8 cellular contexts compared by ENCODE assay signal in genomic region chr7:131302876-131303707, GRCh38. TPM values are rescaled to one million over a fixed set of nuclear protein-coding genes. Genes with fewer than 3 reads are reported as not detected.
A peak's percentile ranks its signal among the peaks of the same experiment; 100 is the strongest.
DNase-seq lines count a peak whose midpoint lies in the region; ATAC-seq and TF ChIP-seq lines count a peak whose summit lies in the region.

No MANE protein-coding gene starts in this region.

- no peaks in the 10 kb centered on the region for H4K20me1 ChIP-seq in GM23248 (ENCODE audit: insufficient read depth)

- H3K4me1 Mint-ChIP-seq in stimulated activated effector memory CD8-positive, alpha-beta T cell treated with anti-CD3 and anti-CD28 coated beads, Interleukin-12 subunit alpha, Interleukin-12 subunit beta, amount 100 ng/mL, for 72 hours: peaks cover 7% of the 10 kb centered on the region
- no peaks in the 10 kb centered on the region for H3K4me1 Mint-ChIP-seq in mesothelial cell of epicardium

- peak; percentile 41 to 64 (median 54) for ATAC-seq in psoas muscle
- ATAC-seq in stimulated activated effector memory CD8-positive, alpha-beta T cell treated with anti-CD3 and anti-CD28 coated beads, Interleukin-12 subunit alpha, Interleukin-12 subunit beta, amount 100 ng/mL, for 72 hours: no peak

- peaks cover 8% of the 10 kb centered on the region for H3K9me3 Mint-ChIP-seq in stimulated activated effector memory CD8-positive, alpha-beta T cell treated with anti-CD3 and anti-CD28 coated beads, Interleukin-12 subunit alpha, Interleukin-12 subunit beta, amount 100 ng/mL, for 72 hours
- H3K9me3 Mint-ChIP-seq in mesothelial cell of epicardium: peaks cover 18% of the 10 kb centered on the region

- intact Hi-C loops in psoas muscle (cut with DNase I): loop anchor here in 1 of 2 donors (2.0 to 10.0 kb wide), 2 partner anchors 198 to 234 kb away; no protein-coding TSS in a partner anchor

- 0 out of 2 replicates have a peak, but pooled peaks cover 6% of the 10 kb centered on the region for H3F3A ChIP-seq in GM23248 (ENCODE audit: insufficient read depth)

- H3K9me3 ChIP-seq in GM23248 (ENCODE audit: low read depth) (no peaks in the 10 kb centered on the region), psoas muscle (no peaks in the 10 kb centered on the region)

- H3K36me3 Mint-ChIP-seq in stimulated activated effector memory CD8-positive, alpha-beta T cell treated with anti-CD3 and anti-CD28 coated beads, Interleukin-12 subunit alpha, Interleukin-12 subunit beta, amount 100 ng/mL, for 72 hours: no peaks in the 10 kb centered on the region
- H3K36me3 Mint-ChIP-seq in mesothelial cell of epicardium: peaks cover 6% of the 10 kb centered on the region

- no peak overlapping the region for H3K27ac Mint-ChIP-seq in stimulated activated effector memory CD8-positive, alpha-beta T cell treated with anti-CD3 and anti-CD28 coated beads, Interleukin-12 subunit alpha, Interleukin-12 subunit beta, amount 100 ng/mL, for 72 hours
- H3K27ac Mint-ChIP-seq in mesothelial cell of epicardium: no peak overlapping the region

- in situ Hi-C loops in GM23248 (cut with MboI): no loop called here

- H3K27ac ChIP-seq in GM23248: no peak overlapping the region
- H3K27ac ChIP-seq in psoas muscle: no peak overlapping the region
- H3K27ac ChIP-seq in coronary artery: no peak overlapping the region

- H3K79me2 ChIP-seq in GM23248 (ENCODE audit: insufficient read depth): no peaks in the 10 kb centered on the region

- no peaks in the 10 kb centered on the region for H3K9me2 ChIP-seq in GM23248 (ENCODE audit: insufficient read depth)

- H3K27me3 Mint-ChIP-seq in mesothelial cell of epicardium (ENCODE audit: low read depth): no peaks in the 10 kb centered on the region

- 84 to 85% methylated on average over 8 of the region's 8 CpGs for WGBS in GM23248 (ENCODE audit: low coverage in 1 of 2, low lambda C conversion rate in 2 of 2, missing lambda C conversion rate in 2 of 2), 2 experiments
- WGBS in psoas muscle, 3 donors: 65 to 78% (median 70%) methylated on average over 8 of the region's 8 CpGs

- peaks cover 6% of the 10 kb centered on the region for H3K4me1 ChIP-seq in GM23248 (ENCODE audit: insufficient read depth)
- peaks cover 24% of the 10 kb centered on the region for H3K4me1 ChIP-seq in psoas muscle

- H3K4me3 Mint-ChIP-seq in stimulated activated effector memory CD8-positive, alpha-beta T cell treated with anti-CD3 and anti-CD28 coated beads, Interleukin-12 subunit alpha, Interleukin-12 subunit beta, amount 100 ng/mL, for 72 hours: no peak overlapping the region
- H3K4me3 Mint-ChIP-seq in mesothelial cell of epicardium: no peak overlapping the region

- no peak overlapping the region for H3K9ac ChIP-seq in GM23248

- CTCF ChIA-PET in AG04449 (lab: Yijun Ruan, JAX): interaction anchor here (0.5 to 4.4 kb wide), 8 partner anchors 12 to 238 kb away, joined by 3 to 29 read pairs (median 3); no protein-coding TSS in a partner anchor

- H3K4me2 ChIP-seq in GM23248 (ENCODE audit: unreplicated experiment): no peak overlapping the region

- H3K4me3 ChIP-seq in AG04449 (ENCODE audit: low read depth, low read length): no peak overlapping the region
- no peak overlapping the region for H3K4me3 ChIP-seq in GM23248
- H3K4me3 ChIP-seq in fibroblast of pulmonary artery (replicated peaks; ENCODE audit: low read depth, low read length): no peak overlapping the region
- no peak overlapping the region for H3K4me3 ChIP-seq in psoas muscle
- no peak overlapping the region for H3K4me3 ChIP-seq in coronary artery

- POLR2A ChIA-PET in AG04449 (lab: Yijun Ruan, JAX): interaction anchor here (0.7 kb wide), 1 partner anchor 196 kb away, joined by 4 read pairs; no protein-coding TSS in a partner anchor

- no peaks in the 10 kb centered on the region for H3K36me3 ChIP-seq in GM23248 (ENCODE audit: low read depth)
- H3K36me3 ChIP-seq in psoas muscle (ENCODE audit: insufficient read depth in 1 of 2, low read depth in 1 of 2): no peaks in the 10 kb centered on the region

- H3K27me3 ChIP-seq in GM23248 (replicated peaks; ENCODE audit: insufficient read depth): no peaks in the 10 kb centered on the region
- no peaks in the 10 kb centered on the region for H3K27me3 ChIP-seq in psoas muscle (ENCODE audit: insufficient read depth in 3 of 3, low read length in 2 of 3)

- no peak for DNase-seq in AG04449 (ENCODE audit: low read depth, low spot score)
- peak; percentile 32 for DNase-seq in GM23248
- DNase-seq in activated CD4-positive, alpha-beta T cell treated with anti-CD3 and anti-CD28 coated beads for 4 hours: peak; percentile 36 to 37
- DNase-seq in fibroblast of pulmonary artery (ENCODE audit: low read depth): peak; percentile 44
- no peak for DNase-seq in psoas muscle
- no peak for DNase-seq in stimulated activated effector memory CD8-positive, alpha-beta T cell treated with anti-CD3 and anti-CD28 coated beads, Interleukin-12 subunit alpha, Interleukin-12 subunit beta, amount 100 ng/mL, for 72 hours (ENCODE audit: low spot score in 2 of 2)
- DNase-seq in mesothelial cell of epicardium (ENCODE audit: low spot score in 2 of 2, unreplicated experiment in 2 of 2): no peak
- no peak for DNase-seq in coronary artery (ENCODE audit: low spot score)

- peak; percentile 53 for TF ChIP-seq CTCF in AG04449 (IDR thresholded peaks at IDR 0.05; ENCODE audit: insufficient read depth, low read length, missing control alignments)
- peak; percentile 53 for TF ChIP-seq CTCF in fibroblast of pulmonary artery (IDR thresholded peaks at IDR 0.05; ENCODE audit: low read length, missing control alignments)
- TF ChIP-seq CTCF in psoas muscle (IDR thresholded peaks at IDR 0.05): peak; percentile 57
- no peak for TF ChIP-seq CTCF in mesothelial cell of epicardium (IDR thresholded peaks at IDR 0.05; ENCODE audit: unreplicated experiment)
- TF ChIP-seq CTCF in coronary artery (IDR thresholded peaks at IDR 0.05): no peak

- H2AFZ ChIP-seq in GM23248: no peak overlapping the region

RNA-seq across cellular contexts. Expression of gene MKLN1, which starts 24.6 kb away (rescaled TPM):
- 30.2 and 35.7 TPM in 2 replicates for total RNA-seq in GM23248 (2014; rRNA removed; shearing (Covaris generic))
- polyA plus RNA-seq in GM23248 (2016; fragmentation: Nextera tagmentation; extraction: Ambion mirVana) (26.4 and 32.1 TPM in 2 replicates), psoas muscle (10 to 100 TPM; 14.7 to 70.8 (median 18.4) TPM)
- total RNA-seq in psoas muscle (10 to 100 TPM; 34.9 to 49.3 (median 45.3) TPM), mesothelial cell of epicardium (58.1 to 67.3 TPM (median 61.7 TPM) in 3 replicates)

Comparison
In these comparisons a context has a peak if more than half of its experiments do, and no peak if none do; other contexts are left out.
1. DNase-seq: peak in GM23248 (single experiment), activated CD4-positive, alpha-beta T cell treated with anti-CD3 and anti-CD28 coated beads for 4 hours (2 of 2) and fibroblast of pulmonary artery (single experiment); none in AG04449 (single experiment), psoas muscle (0 of 2), stimulated activated effector memory CD8-positive, alpha-beta T cell treated with anti-CD3 and anti-CD28 coated beads, Interleukin-12 subunit alpha, Interleukin-12 subunit beta, amount 100 ng/mL, for 72 hours (0 of 2), mesothelial cell of epicardium (0 of 2) and coronary artery (single experiment).
2. CTCF ChIP-seq: peak in AG04449 (single experiment), fibroblast of pulmonary artery (single experiment) and psoas muscle (single experiment); none in mesothelial cell of epicardium (single experiment) and coronary artery (single experiment).